In the genomic region with DNA sequence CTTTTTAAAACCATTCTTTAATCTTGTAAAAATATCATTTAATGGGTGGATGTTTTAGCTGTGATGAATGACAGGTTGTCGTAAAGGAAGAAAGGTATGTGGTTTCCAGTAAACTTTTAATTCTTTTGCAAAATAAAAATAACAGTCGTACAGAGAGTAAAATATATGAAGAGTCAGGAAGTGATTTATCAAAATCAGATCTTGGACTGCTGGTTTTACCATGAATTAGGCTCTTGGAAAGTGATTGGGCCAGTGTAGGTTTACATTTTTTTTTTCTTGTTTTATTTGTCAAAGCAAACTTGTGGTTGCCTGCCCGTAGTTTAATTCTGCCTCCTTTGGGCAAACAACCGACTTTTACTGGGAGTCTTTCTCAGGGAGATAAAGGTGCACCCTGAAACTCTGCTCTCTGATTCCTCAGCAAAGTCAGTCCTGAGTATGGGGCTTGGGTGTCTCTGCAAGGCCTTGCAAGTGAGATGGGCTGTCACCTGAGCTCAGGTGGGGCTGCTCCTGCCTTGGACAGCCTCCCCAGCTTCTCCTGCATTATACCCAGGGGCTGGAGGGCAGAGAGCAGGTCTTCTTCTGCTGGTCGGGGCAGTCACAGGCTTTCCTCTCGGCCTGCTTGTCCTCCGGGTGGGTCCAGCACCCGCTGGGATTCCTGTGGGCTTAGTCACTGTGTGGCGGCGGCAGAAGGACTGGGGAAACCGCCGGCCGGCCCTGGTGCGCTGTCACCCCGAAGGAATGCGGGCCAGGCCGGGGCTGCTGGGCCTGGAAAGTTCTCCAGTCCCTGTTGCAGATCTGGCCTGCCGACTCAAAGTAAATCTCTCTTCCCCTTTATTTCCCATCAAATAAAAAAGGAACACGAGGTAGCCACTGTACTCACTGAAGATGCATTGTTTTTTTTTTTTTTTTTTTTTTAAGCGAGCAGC, we compare ENCODE assay signal across 9 cellular contexts.
DNase-seq lines count a peak whose midpoint lies in the region; ATAC-seq and TF ChIP-seq lines count a peak whose summit lies in the region.
"Had no signal": no experiment of that assay in that cellular context is flagged by ENCODE, and none has a peak within 500 bp of the region (broad histone marks: within the 10 kb centered on the region; RNA-seq: fewer than 3 reads in every experiment).

No MANE protein-coding gene starts in this region.

- H3K27me3 ChIP-seq in neural progenitor cell = no peaks in the 10 kb centered on the region

- H3K27ac Mint-ChIP-seq in neural progenitor cell = peak overlapping the region; percentile 50
- H3K27ac Mint-ChIP-seq: stimulated activated naive CD8-positive, alpha-beta T cell treated with anti-CD3 and anti-CD28 coated beads, Interleukin-15, Interleukin-2, amounts not matched to agents 100 ng/mL and 50 ng/mL, for 24 hours had no signal

- H3K36me3 ChIP-seq in neural progenitor cell = no peaks in the 10 kb centered on the region

- H3K4me1 Mint-ChIP-seq in neural progenitor cell = peaks cover 40% of the 10 kb centered on the region

- peak overlapping the region; percentile 25 for H3K4me3 Mint-ChIP-seq in neural progenitor cell
- H3K4me3 Mint-ChIP-seq: stimulated activated naive CD8-positive, alpha-beta T cell treated with anti-CD3 and anti-CD28 coated beads, Interleukin-15, Interleukin-2, amounts not matched to agents 100 ng/mL and 50 ng/mL, for 24 hours had no signal

- no peak for ATAC-seq in HG03521 (IDR thresholded peaks at IDR 0.05; ENCODE audit: unreplicated experiment)

- H3K27ac ChIP-seq in neural progenitor cell = no peak overlapping the region

- peaks cover 99% of the 10 kb centered on the region for H4K20me1 ChIP-seq in neural progenitor cell (ENCODE audit: low read depth)

- DNase-seq in AG20443 (ENCODE audit: low spot score) (peak; percentile 98), RPMI7951 (ENCODE audit: low read depth) (peak; percentile 96), fibroblast of the conjunctiva (ENCODE audit: low read depth) (peak; percentile 73), neural progenitor cell (ENCODE audit: low spot score) (peak; percentile 75), DMS53 (lab: John Stamatoyannopoulos, UW) (no peak), NCI-H146 (lab: John Stamatoyannopoulos, UW) (no peak)
- no peak for DNase-seq in stimulated activated CD4-positive, alpha-beta T cell treated with anti-CD3 and anti-CD28 coated beads, Interleukin-12 subunit alpha, Interleukin-12 subunit beta, amount 100 ng/mL, for 4 hours

- H3K4me3 ChIP-seq in neural progenitor cell = no peak overlapping the region

- peaks cover 6% of the 10 kb centered on the region for H3F3A ChIP-seq in neural progenitor cell (ENCODE audit: low read depth)

- H3K36me3 Mint-ChIP-seq in neural progenitor cell = peaks cover 16% of the 10 kb centered on the region

- peaks cover 2% of the 10 kb centered on the region for H3K9me3 Mint-ChIP-seq in neural progenitor cell
- H3K9me3 Mint-ChIP-seq: stimulated activated naive CD8-positive, alpha-beta T cell treated with anti-CD3 and anti-CD28 coated beads, Interleukin-15, Interleukin-2, amounts not matched to agents 100 ng/mL and 50 ng/mL, for 24 hours had no signal

- no peaks in the 10 kb centered on the region for H3K9me3 ChIP-seq in neural progenitor cell (ENCODE audit: low read depth)

- no peak overlapping the region for H3K9ac ChIP-seq in neural progenitor cell

- peaks cover 98% of the 10 kb centered on the region for H3K79me2 ChIP-seq in neural progenitor cell (ENCODE audit: low read depth)

- peaks cover 46% of the 10 kb centered on the region for H3K4me1 ChIP-seq in neural progenitor cell

- H3K27me3 Mint-ChIP-seq in neural progenitor cell (ENCODE audit: insufficient read depth, low read depth) = no peaks in the 10 kb centered on the region
- H3K27me3 Mint-ChIP-seq: stimulated activated naive CD8-positive, alpha-beta T cell treated with anti-CD3 and anti-CD28 coated beads, Interleukin-15, Interleukin-2, amounts not matched to agents 100 ng/mL and 50 ng/mL, for 24 hours had no signal

- H2AFZ ChIP-seq in neural progenitor cell (replicated peaks) = no peak overlapping the region

- no peak for TF ChIP-seq CTCF in neural progenitor cell (IDR thresholded peaks at IDR 0.05)

- peak overlapping the region; percentile 46 for H3K4me2 ChIP-seq in neural progenitor cell

Comparison
In these comparisons a context has a peak if more than half of its experiments do, and no peak if none do; other contexts are left out.
1. DNase-seq: peak in AG20443 (single experiment), RPMI7951 (single experiment), fibroblast of the conjunctiva (single experiment) and neural progenitor cell (single experiment); none in DMS53 (single experiment), NCI-H146 (single experiment) and stimulated activated CD4-positive, alpha-beta T cell treated with anti-CD3 and anti-CD28 coated beads, Interleukin-12 subunit alpha, Interleukin-12 subunit beta, amount 100 ng/mL, for 4 hours (single experiment).